In the genomic region with DNA sequence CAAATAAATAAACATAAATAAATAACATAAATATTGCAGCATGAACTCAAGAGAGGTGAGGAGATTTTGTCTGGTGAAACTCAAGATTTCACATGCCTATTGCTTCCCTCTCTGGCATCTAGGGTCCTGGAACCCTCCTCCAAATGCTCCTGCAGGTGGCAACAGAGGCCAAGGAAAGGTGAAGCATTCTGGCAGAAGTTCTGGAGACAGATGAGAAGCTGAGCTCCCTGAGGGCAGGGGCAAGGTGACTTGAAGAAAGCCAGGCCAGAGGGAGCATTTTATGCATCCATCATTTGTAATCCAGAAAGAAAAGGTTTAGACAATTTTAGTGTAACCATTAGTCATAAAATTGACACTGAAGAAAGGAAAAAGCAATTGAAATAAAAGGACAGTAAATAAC, we compare ENCODE assay signal across 9 cellular contexts.
DNase-seq lines count a peak whose midpoint lies in the region; ATAC-seq and TF ChIP-seq lines count a peak whose summit lies in the region.
"Had no signal": no experiment of that assay in that cellular context is flagged by ENCODE, and none has a peak within 500 bp of the region (broad histone marks: within the 10 kb centered on the region; RNA-seq: fewer than 3 reads in every experiment).

No MANE protein-coding gene starts in this region.

- H3K36me3 ChIP-seq in BJ (ENCODE audit: control insufficient read depth, insufficient read depth, low read length), result no peaks in the 10 kb centered on the region
- H3K36me3 ChIP-seq: neutrophil had no signal

- H3K27me3 Mint-ChIP-seq in activated CD4-positive, alpha-beta memory T cell treated with anti-CD3 and anti-CD28 coated beads for 36 hours, result no peaks in the 10 kb centered on the region
- H3K27me3 Mint-ChIP-seq in progenitor cell of endocrine pancreas, result no peaks in the 10 kb centered on the region

- CTCF ChIA-PET in BJ (lab: Yijun Ruan, JAX), result interaction anchor here (0.6 to 13.8 kb wide), 9 partner anchors 10 to 609 kb away, joined by 3 to 187 read pairs (median 3); partner anchors contain the start of gene SRSF8
- CTCF ChIA-PET in activated CD4-positive, alpha-beta memory T cell treated with anti-CD3 and anti-CD28 coated beads for 36 hours (lab: Charles Lee), result interaction anchor here (0.6 to 15.8 kb wide), 36 partner anchors 10 to 1270 kb away, joined by 3 to 389 read pairs (median 3); partner anchors contain the start of genes FAM76B, SESN3 and SRSF8

- no peaks in the 10 kb centered on the region for H3K9me3 Mint-ChIP-seq in activated CD4-positive, alpha-beta memory T cell treated with anti-CD3 and anti-CD28 coated beads for 36 hours
- H3K9me3 Mint-ChIP-seq in progenitor cell of endocrine pancreas (ENCODE audit: low read depth), result no peaks in the 10 kb centered on the region

- H3K36me3 Mint-ChIP-seq in activated CD4-positive, alpha-beta memory T cell treated with anti-CD3 and anti-CD28 coated beads for 36 hours, result no peaks in the 10 kb centered on the region
- no peaks in the 10 kb centered on the region for H3K36me3 Mint-ChIP-seq in progenitor cell of endocrine pancreas (ENCODE audit: insufficient read depth)

- TF ChIP-seq CTCF in BJ (IDR thresholded peaks at IDR 0.05; ENCODE audit: insufficient read depth, low read depth, low read length) (peak; percentile 49), progenitor cell of endocrine pancreas (IDR thresholded peaks at IDR 0.05; ENCODE audit: unreplicated experiment) (peak; percentile 79)

- H3K4me3 ChIP-seq in BJ (ENCODE audit: low read depth, low read length), result no peak overlapping the region

- peaks cover 2% of the 10 kb centered on the region for H3K27me3 ChIP-seq in BJ (ENCODE audit: control insufficient read depth, insufficient read depth, low read length)

- DNase-seq in BJ (ENCODE audit: low read depth) (no peak), NCI-H345 treated with DMSO at 0.1 percent for 48 hours (lab: John Stamatoyannopoulos, UW; ENCODE audit: unreplicated experiment) (peak; percentile 32), erythroblast (lab: John Stamatoyannopoulos, UW) (peak; percentile 84 to 88), progenitor cell of endocrine pancreas (ENCODE audit: low spot score, unreplicated experiment) (peak; percentile 25), OCI-M2 (lab: John Stamatoyannopoulos, UW; ENCODE audit: unreplicated experiment) (no peak), cerebellar nuclear complex (lab: John Stamatoyannopoulos, UW) (no peak)
- peak; percentile 83 for DNase-seq in activated CD4-positive, alpha-beta memory T cell treated with anti-CD3 and anti-CD28 coated beads for 36 hours

- intact Hi-C loops in activated CD4-positive, alpha-beta memory T cell treated with anti-CD3 and anti-CD28 coated beads for 36 hours (cut with micrococcal nuclease), result loop anchor here (1.0 to 5.0 kb wide), 7 partner anchors 183 to 1235 kb away; partner anchors contain the start of genes CCDC82 and MAML2

- no peak overlapping the region for H3K27ac Mint-ChIP-seq in activated CD4-positive, alpha-beta memory T cell treated with anti-CD3 and anti-CD28 coated beads for 36 hours
- H3K27ac Mint-ChIP-seq in progenitor cell of endocrine pancreas, result no peak overlapping the region

- POLR2A ChIA-PET in BJ (lab: Charles Lee), result no interaction called here
- POLR2A ChIA-PET in activated CD4-positive, alpha-beta memory T cell treated with anti-CD3 and anti-CD28 coated beads for 36 hours (lab: Charles Lee), result interaction anchor here (1.0 to 3.6 kb wide), 3 partner anchors 87 to 561 kb away, joined by 3 to 18 read pairs (median 4); partner anchors contain the start of gene SRSF8

- peaks cover 41% of the 10 kb centered on the region for H3K4me1 Mint-ChIP-seq in activated CD4-positive, alpha-beta memory T cell treated with anti-CD3 and anti-CD28 coated beads for 36 hours (ENCODE audit: low read depth)
- H3K4me1 Mint-ChIP-seq in progenitor cell of endocrine pancreas (ENCODE audit: low read depth), result peaks cover 9% of the 10 kb centered on the region

- peak; percentile 17 for ATAC-seq in GM21529 (IDR thresholded peaks at IDR 0.05; ENCODE audit: unreplicated experiment)

- H3K4me3 Mint-ChIP-seq in activated CD4-positive, alpha-beta memory T cell treated with anti-CD3 and anti-CD28 coated beads for 36 hours, result no peak overlapping the region
- H3K4me3 Mint-ChIP-seq in progenitor cell of endocrine pancreas (ENCODE audit: low read depth), result no peak overlapping the region

- TF ChIP-seq POLR2A in erythroblast (IDR thresholded peaks at IDR 0.05; ENCODE audit: low read length), result no peak

Comparison
In these comparisons a context has a peak if more than half of its experiments do, and no peak if none do; other contexts are left out.
1. DNase-seq: peak in NCI-H345 treated with DMSO at 0.1 percent for 48 hours (single experiment), activated CD4-positive, alpha-beta memory T cell treated with anti-CD3 and anti-CD28 coated beads for 36 hours (single experiment), erythroblast (2 of 2) and progenitor cell of endocrine pancreas (single experiment); none in BJ (single experiment), OCI-M2 (single experiment) and cerebellar nuclear complex (0 of 2).